Comparison of ENCODE assay signal across 19 cellular contexts in genomic region chrX:46788902-46789301, GRCh38. TPM values are rescaled to one million over a fixed set of nuclear protein-coding genes. Genes with fewer than 3 reads are reported as not detected.
A peak's percentile ranks its signal among the peaks of the same experiment; 100 is the strongest.
DNase-seq lines count a peak whose midpoint lies in the region; ATAC-seq and TF ChIP-seq lines count a peak whose summit lies in the region.
"Had no signal": no experiment of that assay in that cellular context is flagged by ENCODE, and none has a peak within 500 bp of the region (broad histone marks: within the 10 kb centered on the region; RNA-seq: fewer than 3 reads in every experiment).

No MANE protein-coding gene starts in this region.

- H3K4me1 ChIP-seq in GM23338 (ENCODE audit: insufficient read depth): peaks cover 7% of the 10 kb centered on the region; the same call in 1 of the 2 replicates

- H3K4me1 Mint-ChIP-seq in GM23338: peaks cover 12% of the 10 kb centered on the region; the same call in 2 of the 3 replicates

- H3K79me2 ChIP-seq in GM23338 (replicated peaks; ENCODE audit: insufficient read depth): no peaks in the 10 kb centered on the region

- H3K27me3 ChIP-seq in GM23338 (ENCODE audit: insufficient read depth): no peaks in the 10 kb centered on the region

- TF ChIP-seq CTCF in GM23338 (conservative IDR thresholded peaks at IDR 0.05; ENCODE audit: low read depth in 2 of 2) (no peak), astrocyte of the spinal cord (IDR thresholded peaks at IDR 0.05; ENCODE audit: low read depth, low read length) (no peak)

- ATAC-seq in GM23338: peak; percentile 84
- ATAC-seq in GM18519 (IDR thresholded peaks at IDR 0.05; ENCODE audit: low FRiP score, unreplicated experiment): no peak
- ATAC-seq in HG03025 (IDR thresholded peaks at IDR 0.05; ENCODE audit: low FRiP score, unreplicated experiment): no peak
- ATAC-seq: left cardiac atrium, right cardiac atrium had no signal

- H3K27ac Mint-ChIP-seq in GM23338: no peak overlapping the region
- H3K27ac Mint-ChIP-seq: activated CD4-positive, alpha-beta memory T cell treated with anti-CD3 and anti-CD28 coated beads, Interleukin-2, amount 10 ng/mL, durations not matched to agents 7 days and 5 days; activated naive CD4-positive, alpha-beta T cell treated with anti-CD3 and anti-CD28 coated beads, Interleukin-2, amount 50 U/mL, for 24 hours had no signal

- H3K9me3 Mint-ChIP-seq in GM23338: no peaks in the 10 kb centered on the region
- H3K9me3 Mint-ChIP-seq: activated CD4-positive, alpha-beta memory T cell treated with anti-CD3 and anti-CD28 coated beads, Interleukin-2, amount 10 ng/mL, durations not matched to agents 7 days and 5 days; activated naive CD4-positive, alpha-beta T cell treated with anti-CD3 and anti-CD28 coated beads, Interleukin-2, amount 50 U/mL, for 24 hours had no signal

- H3K27ac ChIP-seq in GM23338 (ENCODE audit: low read depth): no peak overlapping the region

- H3K9me2 ChIP-seq in GM23338 (ENCODE audit: insufficient read depth): no peaks in the 10 kb centered on the region

- no peak overlapping the region for H3K4me3 ChIP-seq in GM23338
- no peak overlapping the region for H3K4me3 ChIP-seq in astrocyte of the spinal cord (ENCODE audit: low read depth, low read length)

- in situ Hi-C loops in astrocyte of the spinal cord (cut with HindIII; ENCODE audit: low sequenced_read_pairs): no loop called here

- no peaks in the 10 kb centered on the region for H3K27me3 Mint-ChIP-seq in GM23338 (ENCODE audit: insufficient read depth, low read depth, poor library complexity)
- H3K27me3 Mint-ChIP-seq: activated CD4-positive, alpha-beta memory T cell treated with anti-CD3 and anti-CD28 coated beads, Interleukin-2, amount 10 ng/mL, durations not matched to agents 7 days and 5 days; activated naive CD4-positive, alpha-beta T cell treated with anti-CD3 and anti-CD28 coated beads, Interleukin-2, amount 50 U/mL, for 24 hours had no signal

- no peak overlapping the region for H3K4me2 ChIP-seq in GM23338

- H4K20me1 ChIP-seq in GM23338 (replicated peaks; ENCODE audit: insufficient read depth): no peaks in the 10 kb centered on the region

- DNase-seq in AG08395 (ENCODE audit: low spot score): peak; percentile 50
- DNase-seq in GM23338 (ENCODE audit: low spot score): peak; percentile 11
- peak; percentile 20 for DNase-seq in astrocyte of the spinal cord (ENCODE audit: low read depth, low spot score)
- peak; percentile 54 for DNase-seq in iPS-NIHi7 (ENCODE audit: extremely low spot score)
- no peak for DNase-seq in T-helper 9 cell
- no peak for DNase-seq in NOMO-1 (lab: John Stamatoyannopoulos, UW; ENCODE audit: unreplicated experiment in 2 of 2)
- DNase-seq: activated CD4-positive, alpha-beta memory T cell treated with anti-CD3 and anti-CD28 coated beads, Interleukin-2, amount 10 ng/mL, durations not matched to agents 7 days and 5 days; activated T-cell treated with anti-CD3 and anti-CD28 coated beads, Interleukin-2, amount 50 U/mL, for 48 hours; AML-193; H7; hippocampal formation; left cardiac atrium; NCI-H1105; NCI-H2107; NCI-H526 treated with DMSO at 0.1 percent for 48 hours; right cardiac atrium had no signal

- no peaks in the 10 kb centered on the region for H3K36me3 Mint-ChIP-seq in GM23338 (ENCODE audit: low read depth)
- H3K36me3 Mint-ChIP-seq: activated naive CD4-positive, alpha-beta T cell treated with anti-CD3 and anti-CD28 coated beads, Interleukin-2, amount 50 U/mL, for 24 hours had no signal

- H3F3A ChIP-seq in GM23338 (replicated peaks; ENCODE audit: low read depth): no peaks in the 10 kb centered on the region

- H3K36me3 ChIP-seq in GM23338 (ENCODE audit: insufficient read depth): no peaks in the 10 kb centered on the region

- peak overlapping the region; percentile 28; the same call in 1 of the 2 replicates for H2AFZ ChIP-seq in GM23338

- no peak overlapping the region for H3K4me3 Mint-ChIP-seq in GM23338
- H3K4me3 Mint-ChIP-seq: activated CD4-positive, alpha-beta memory T cell treated with anti-CD3 and anti-CD28 coated beads, Interleukin-2, amount 10 ng/mL, durations not matched to agents 7 days and 5 days; activated naive CD4-positive, alpha-beta T cell treated with anti-CD3 and anti-CD28 coated beads, Interleukin-2, amount 50 U/mL, for 24 hours had no signal

TF ChIP-seq in GM23338, 12 proteins besides CTCF, POLR2A, EP300 and RAD21 (continues in another document):
- TF ChIP-seq, protein P1, sequence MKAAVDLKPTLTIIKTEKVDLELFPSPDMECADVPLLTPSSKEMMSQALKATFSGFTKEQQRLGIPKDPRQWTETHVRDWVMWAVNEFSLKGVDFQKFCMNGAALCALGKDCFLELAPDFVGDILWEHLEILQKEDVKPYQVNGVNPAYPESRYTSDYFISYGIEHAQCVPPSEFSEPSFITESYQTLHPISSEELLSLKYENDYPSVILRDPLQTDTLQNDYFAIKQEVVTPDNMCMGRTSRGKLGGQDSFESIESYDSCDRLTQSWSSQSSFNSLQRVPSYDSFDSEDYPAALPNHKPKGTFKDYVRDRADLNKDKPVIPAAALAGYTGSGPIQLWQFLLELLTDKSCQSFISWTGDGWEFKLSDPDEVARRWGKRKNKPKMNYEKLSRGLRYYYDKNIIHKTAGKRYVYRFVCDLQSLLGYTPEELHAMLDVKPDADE (IDR thresholded peaks at IDR 0.05): no peak
- TF ChIP-seq NANOG (IDR thresholded peaks at IDR 0.05; ENCODE audit: borderline replicate concordance) (no peak), JUNB (IDR thresholded peaks at IDR 0.05; ENCODE audit: unreplicated experiment) (no peak), CREB1 (CRISPR knock-in tag; IDR thresholded peaks at IDR 0.05; ENCODE audit: low read depth) (no peak), EZH2phosphoT487 (IDR thresholded peaks at IDR 0.05; ENCODE audit: unreplicated experiment) (no peak)
- TF ChIP-seq, protein P2, sequence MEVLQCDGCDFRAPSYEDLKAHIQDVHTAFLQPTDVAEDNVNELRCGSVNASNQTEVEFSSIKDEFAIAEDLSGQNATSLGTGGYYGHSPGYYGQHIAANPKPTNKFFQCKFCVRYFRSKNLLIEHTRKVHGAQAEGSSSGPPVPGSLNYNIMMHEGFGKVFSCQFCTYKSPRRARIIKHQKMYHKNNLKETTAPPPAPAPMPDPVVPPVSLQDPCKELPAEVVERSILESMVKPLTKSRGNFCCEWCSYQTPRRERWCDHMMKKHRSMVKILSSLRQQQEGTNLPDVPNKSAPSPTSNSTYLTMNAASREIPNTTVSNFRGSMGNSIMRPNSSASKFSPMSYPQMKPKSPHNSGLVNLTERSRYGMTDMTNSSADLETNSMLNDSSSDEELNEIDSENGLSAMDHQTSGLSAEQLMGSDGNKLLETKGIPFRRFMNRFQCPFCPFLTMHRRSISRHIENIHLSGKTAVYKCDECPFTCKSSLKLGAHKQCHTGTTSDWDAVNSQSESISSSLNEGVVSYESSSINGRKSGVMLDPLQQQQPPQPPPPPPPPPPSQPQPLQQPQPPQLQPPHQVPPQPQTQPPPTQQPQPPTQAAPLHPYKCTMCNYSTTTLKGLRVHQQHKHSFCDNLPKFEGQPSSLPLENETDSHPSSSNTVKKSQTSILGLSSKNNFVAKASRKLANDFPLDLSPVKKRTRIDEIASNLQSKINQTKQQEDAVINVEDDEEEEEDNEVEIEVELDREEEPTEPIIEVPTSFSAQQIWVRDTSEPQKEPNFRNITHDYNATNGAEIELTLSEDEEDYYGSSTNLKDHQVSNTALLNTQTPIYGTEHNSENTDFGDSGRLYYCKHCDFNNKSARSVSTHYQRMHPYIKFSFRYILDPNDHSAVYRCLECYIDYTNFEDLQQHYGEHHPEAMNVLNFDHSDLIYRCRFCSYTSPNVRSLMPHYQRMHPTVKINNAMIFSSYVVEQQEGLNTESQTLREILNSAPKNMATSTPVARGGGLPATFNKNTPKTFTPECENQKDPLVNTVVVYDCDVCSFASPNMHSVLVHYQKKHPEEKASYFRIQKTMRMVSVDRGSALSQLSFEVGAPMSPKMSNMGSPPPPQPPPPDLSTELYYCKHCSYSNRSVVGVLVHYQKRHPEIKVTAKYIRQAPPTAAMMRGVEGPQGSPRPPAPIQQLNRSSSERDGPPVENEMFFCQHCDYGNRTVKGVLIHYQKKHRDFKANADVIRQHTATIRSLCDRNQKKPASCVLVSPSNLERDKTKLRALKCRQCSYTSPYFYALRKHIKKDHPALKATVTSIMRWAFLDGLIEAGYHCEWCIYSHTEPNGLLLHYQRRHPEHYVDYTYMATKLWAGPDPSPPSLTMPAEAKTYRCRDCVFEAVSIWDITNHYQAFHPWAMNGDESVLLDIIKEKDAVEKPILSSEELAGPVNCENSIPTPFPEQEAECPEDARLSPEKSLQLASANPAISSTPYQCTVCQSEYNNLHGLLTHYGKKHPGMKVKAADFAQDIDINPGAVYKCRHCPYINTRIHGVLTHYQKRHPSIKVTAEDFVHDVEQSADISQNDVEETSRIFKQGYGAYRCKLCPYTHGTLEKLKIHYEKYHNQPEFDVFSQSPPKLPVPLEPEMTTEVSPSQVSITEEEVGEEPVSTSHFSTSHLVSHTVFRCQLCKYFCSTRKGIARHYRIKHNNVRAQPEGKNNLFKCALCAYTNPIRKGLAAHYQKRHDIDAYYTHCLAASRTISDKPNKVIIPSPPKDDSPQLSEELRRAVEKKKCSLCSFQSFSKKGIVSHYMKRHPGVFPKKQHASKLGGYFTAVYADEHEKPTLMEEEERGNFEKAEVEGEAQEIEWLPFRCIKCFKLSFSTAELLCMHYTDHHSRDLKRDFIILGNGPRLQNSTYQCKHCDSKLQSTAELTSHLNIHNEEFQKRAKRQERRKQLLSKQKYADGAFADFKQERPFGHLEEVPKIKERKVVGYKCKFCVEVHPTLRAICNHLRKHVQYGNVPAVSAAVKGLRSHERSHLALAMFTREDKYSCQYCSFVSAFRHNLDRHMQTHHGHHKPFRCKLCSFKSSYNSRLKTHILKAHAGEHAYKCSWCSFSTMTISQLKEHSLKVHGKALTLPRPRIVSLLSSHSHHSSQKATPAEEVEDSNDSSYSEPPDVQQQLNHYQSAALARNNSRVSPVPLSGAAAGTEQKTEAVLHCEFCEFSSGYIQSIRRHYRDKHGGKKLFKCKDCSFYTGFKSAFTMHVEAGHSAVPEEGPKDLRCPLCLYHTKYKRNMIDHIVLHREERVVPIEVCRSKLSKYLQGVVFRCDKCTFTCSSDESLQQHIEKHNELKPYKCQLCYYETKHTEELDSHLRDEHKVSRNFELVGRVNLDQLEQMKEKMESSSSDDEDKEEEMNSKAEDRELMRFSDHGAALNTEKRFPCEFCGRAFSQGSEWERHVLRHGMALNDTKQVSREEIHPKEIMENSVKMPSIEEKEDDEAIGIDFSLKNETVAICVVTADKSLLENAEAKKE (CRISPR knock-in tag; IDR thresholded peaks at IDR 0.05): no peak

RNA-seq across cellular contexts. Expression of gene SLC9A7, which starts 30.0 kb away (rescaled TPM):
- total RNA-seq in GM23338 (2014; rRNA removed; shearing (Covaris generic)): 11.0 and 15.4 TPM in 2 replicates
- 2.5 TPM in 2 replicates for polyA plus RNA-seq in GM23338 (2016; fragmentation: Nextera tagmentation; extraction: Ambion mirVana)

RNA-seq across cellular contexts. Expression of gene RP2, which starts 47.9 kb away (rescaled TPM):
- total RNA-seq in GM23338 (2014; rRNA removed; shearing (Covaris generic)): 11.0 and 12.1 TPM in 2 replicates
- 4.5 TPM in 2 replicates for polyA plus RNA-seq in GM23338 (2016; fragmentation: Nextera tagmentation; extraction: Ambion mirVana)

Comparison
In these comparisons a context has a peak if more than half of its experiments do, and no peak if none do; other contexts are left out.
1. DNase-seq: peak in AG08395 (single experiment), GM23338 (single experiment), astrocyte of the spinal cord (single experiment) and iPS-NIHi7 (single experiment); none in T-helper 9 cell (single experiment) and NOMO-1 (0 of 2).